ENCODE assay signal across 14 cellular contexts in genomic region chr18:62368100-62368499, GRCh38. TPM values are rescaled to one million over a fixed set of nuclear protein-coding genes. Genes with fewer than 3 reads are reported as not detected.
DNase-seq lines count a peak whose midpoint lies in the region; ATAC-seq and TF ChIP-seq lines count a peak whose summit lies in the region.
"Had no signal": no experiment of that assay in that cellular context is flagged by ENCODE, and none has a peak within 500 bp of the region (broad histone marks: within the 10 kb centered on the region; RNA-seq: fewer than 3 reads in every experiment).

No MANE protein-coding gene starts in this region.

- H3K27ac ChIP-seq in testis (no peak overlapping the region), stomach (no peak overlapping the region)
- H3K27ac ChIP-seq: coronary artery, transverse colon had no signal

- TF ChIP-seq POLR2A in testis (IDR thresholded peaks at IDR 0.05) (no peak), stomach (IDR thresholded peaks at IDR 0.05) (no peak)

- intact Hi-C loops in testis (cut with DNase I; ENCODE audit: low total_unique reads) (no loop called here), stomach (cut with DNase I; ENCODE audit: low total_unique reads) (no loop called here)

- H3K9me3 ChIP-seq in testis (no peaks in the 10 kb centered on the region), stomach (no peaks in the 10 kb centered on the region)
- H3K9me3 ChIP-seq: transverse colon had no signal

- WGBS in testis, 2 donors, result 86 to 93% methylated on average over 2 of the region's 2 CpGs
- 59 to 79% (median 73%) methylated on average over 2 of the region's 2 CpGs for WGBS in stomach, 5 donors

- DNase-seq in GM12865 (ENCODE audit: low read depth) (peak; percentile 47), testis (no peak), HuH-7.5 (ENCODE audit: low spot score) (no peak), stomach (no peak)
- no peak for DNase-seq in stimulated activated naive CD4-positive, alpha-beta T cell treated with Interleukin-2 at 50 U/mL for 16 hours (lab: John Stamatoyannopoulos, UW)
- DNase-seq: AML-193, NCI-H1417 treated with DMSO at 0.1 percent for 48 hours, transverse colon had no signal

- no peak for TF ChIP-seq EP300 in stomach (IDR thresholded peaks at IDR 0.05)

- no peaks in the 10 kb centered on the region for H3K27me3 ChIP-seq in testis
- no peaks in the 10 kb centered on the region for H3K27me3 ChIP-seq in stomach
- H3K27me3 ChIP-seq: transverse colon had no signal

- H3K4me3 ChIP-seq in GM12865 (ENCODE audit: low read depth, low read length), result no peak overlapping the region
- H3K4me3 ChIP-seq in testis, result no peak overlapping the region
- no peak overlapping the region for H3K4me3 ChIP-seq in stomach
- H3K4me3 ChIP-seq: coronary artery, transverse colon had no signal

- H3K4me1 ChIP-seq in testis (no peaks in the 10 kb centered on the region), stomach (no peaks in the 10 kb centered on the region)

- ATAC-seq in GM19043 (IDR thresholded peaks at IDR 0.05; ENCODE audit: low read depth, unreplicated experiment), result peak; percentile 60
- ATAC-seq in HG02588 (IDR thresholded peaks at IDR 0.05; ENCODE audit: unreplicated experiment), result peak; percentile 70
- ATAC-seq in HG03354 (IDR thresholded peaks at IDR 0.05; ENCODE audit: poor library complexity, severe bottlenecking, unreplicated experiment), result peak; percentile 59
- ATAC-seq: sciatic nerve had no signal

- H3K36me3 ChIP-seq in testis (ENCODE audit: low read depth, missing control alignments) (no peaks in the 10 kb centered on the region), stomach (peaks cover 0 to 12% (median 6%) of the 10 kb centered on the region in 4 donors)
- H3K36me3 ChIP-seq: transverse colon had no signal

- TF ChIP-seq CTCF in GM12865 (IDR thresholded peaks at IDR 0.05; ENCODE audit: insufficient read depth, low read depth, low read length, missing control alignments) (no peak), testis (IDR thresholded peaks at IDR 0.05) (no peak), stomach (IDR thresholded peaks at IDR 0.05) (no peak)

RNA-seq across cellular contexts. Expression of gene TNFRSF11A, which starts 43.0 kb away (rescaled TPM):
- total RNA-seq in testis (1 to 10 TPM; 2.4 to 3.0 TPM), stomach (10 to 100 TPM in 3 of 5 donors, 1 to 10 TPM in 1, under 1 TPM in 1; 0.45 to 50.3 (median 18.5) TPM)
- polyA plus RNA-seq in testis (ENCODE audit: insufficient read depth, low read depth, low replicate concordance) (3.3 TPM), stomach (1 to 10 TPM in 1 of 3 donors, under 1 TPM in 2; 0.50 to 1.2 (median 0.92) TPM)
- total RNA-seq: myocyte had no signal
